Comparison of ENCODE assay signal across 17 cellular contexts in the genomic region with DNA sequence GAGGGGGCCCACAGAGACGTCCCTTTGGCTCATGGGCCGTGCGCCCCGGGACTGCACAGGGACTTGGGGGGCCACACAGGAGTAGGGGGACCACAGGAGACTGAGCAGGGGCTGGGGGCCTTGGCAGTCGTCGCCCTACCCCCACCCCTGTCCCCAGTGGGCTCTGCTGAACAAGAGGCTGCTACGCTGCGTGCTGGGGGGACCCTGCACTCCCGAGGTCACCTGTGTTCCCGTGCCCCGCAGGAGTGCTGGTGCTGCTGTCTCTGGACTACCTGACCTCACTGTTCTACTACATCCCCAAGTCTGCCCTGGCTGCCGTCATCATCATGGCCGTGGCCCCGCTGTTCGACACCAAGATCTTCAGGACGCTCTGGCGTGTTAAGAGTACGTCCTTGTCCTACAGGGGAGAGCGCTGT. TPM values are rescaled to one million over a fixed set of nuclear protein-coding genes. Genes with fewer than 3 reads are reported as not detected.
DNase-seq lines count a peak whose midpoint lies in the region; ATAC-seq and TF ChIP-seq lines count a peak whose summit lies in the region.
"Had no signal": no experiment of that assay in that cellular context is flagged by ENCODE, and none has a peak within 500 bp of the region (broad histone marks: within the 10 kb centered on the region; RNA-seq: fewer than 3 reads in every experiment).

No MANE protein-coding gene starts in this region.

- H3K14ac ChIP-seq in H9 (ENCODE audit: insufficient read depth, low read length) (no peak overlapping the region), neuronal stem cell (ENCODE audit: low read length) (no peak overlapping the region)

- TF ChIP-seq CTCF in H9 (conservative IDR thresholded peaks at IDR 0.05), result no peak
- TF ChIP-seq CTCF in upper lobe of right lung (IDR thresholded peaks at IDR 0.05), result no peak
- TF ChIP-seq CTCF in gastrocnemius medialis (IDR thresholded peaks at IDR 0.05 in 4 of 5, conservative IDR thresholded peaks at IDR 0.05 in 1 of 5), result no peak

- H3K4me1 Mint-ChIP-seq in H9, result no peaks in the 10 kb centered on the region
- H3K4me1 Mint-ChIP-seq: CD4-positive, alpha-beta memory T cell; GM23338 had no signal

- peak overlapping the region in 2 of 3 experiments; percentile 52 to 75; a peak in 2 of 7 replicates for H3K27ac Mint-ChIP-seq in H9
- H3K27ac Mint-ChIP-seq: GM23338, HFFc6 had no signal

- peaks cover 1% of the 10 kb centered on the region for H3K36me3 ChIP-seq in H7 (replicated peaks; ENCODE audit: control insufficient read depth, insufficient read depth, low read length)
- H3K36me3 ChIP-seq in neuronal stem cell (replicated peaks in 1 of 2; ENCODE audit: control insufficient read depth in 2 of 2, insufficient read depth in 2 of 2, low read length in 2 of 2), result peaks cover 16 to 42% of the 10 kb centered on the region in 2 donors
- peaks cover 60% of the 10 kb centered on the region for H3K36me3 ChIP-seq in upper lobe of right lung
- peaks cover 0 to 17% of the 10 kb centered on the region in 2 donors for H3K36me3 ChIP-seq in gastrocnemius medialis
- H3K36me3 ChIP-seq: BE2C had no signal

- H3K4me1 ChIP-seq in H9 (ENCODE audit: insufficient read depth, low read length), result no peaks in the 10 kb centered on the region
- H3K4me1 ChIP-seq in neuronal stem cell (ENCODE audit: control insufficient read depth in 2 of 2, insufficient read depth in 1 of 2, low read depth in 1 of 2, low read length in 2 of 2), result no peaks in the 10 kb centered on the region
- H3K4me1 ChIP-seq in upper lobe of right lung, result no peaks in the 10 kb centered on the region
- H3K4me1 ChIP-seq in gastrocnemius medialis, result peaks cover 0 to 6% of the 10 kb centered on the region in 2 donors
- H3K4me1 ChIP-seq: BE2C, HAP-1 had no signal

- in situ Hi-C loops in gastrocnemius medialis (cut with MboI; ENCODE audit: low sequenced_read_pairs in 4 of 4), result no loop called here

- H3K9me3 ChIP-seq in H9 (ENCODE audit: control insufficient read depth, low read depth, low read length) (no peaks in the 10 kb centered on the region), neuronal stem cell (replicated peaks in 1 of 2; ENCODE audit: control insufficient read depth in 2 of 2, insufficient read depth in 1 of 2, low read depth in 1 of 2, low read length in 2 of 2) (no peaks in the 10 kb centered on the region), upper lobe of right lung (no peaks in the 10 kb centered on the region), gastrocnemius medialis (no peaks in the 10 kb centered on the region)
- H3K9me3 ChIP-seq: A549, BE2C, HAP-1 had no signal

- H3K27me3 ChIP-seq in H7 (ENCODE audit: control insufficient read depth, insufficient read depth, low read length) (no peaks in the 10 kb centered on the region), H9 (ENCODE audit: insufficient read depth, low read length) (no peaks in the 10 kb centered on the region), neuronal stem cell (ENCODE audit: control insufficient read depth in 3 of 3, insufficient read depth in 3 of 3, low read depth in 1 of 3, low read length in 3 of 3) (no peaks in the 10 kb centered on the region), upper lobe of right lung (no peaks in the 10 kb centered on the region), gastrocnemius medialis (no peaks in the 10 kb centered on the region)
- H3K27me3 ChIP-seq: BE2C had no signal

- H2AK5ac ChIP-seq in H9 (ENCODE audit: insufficient read length, low read length), result no peak overlapping the region
- H2AK5ac ChIP-seq in neuronal stem cell (ENCODE audit: low read depth, low read length), result no peak overlapping the region

- H3K4ac ChIP-seq in H9 (ENCODE audit: low read depth, low read length), result no peak overlapping the region
- H3K4ac ChIP-seq in neuronal stem cell (ENCODE audit: low read length), result no peak overlapping the region

- H2BK15ac ChIP-seq in H9 (ENCODE audit: low read depth, low read length), result no peak overlapping the region
- no peak overlapping the region for H2BK15ac ChIP-seq in neuronal stem cell (ENCODE audit: low read length)

- no peak overlapping the region for H3K56ac ChIP-seq in H9 (ENCODE audit: insufficient read length, low read depth, low read length)

- no peaks in the 10 kb centered on the region for H3K9me3 Mint-ChIP-seq in H9
- H3K9me3 Mint-ChIP-seq: CD4-positive, alpha-beta memory T cell; GM23338; HFFc6 had no signal

- no peak overlapping the region for H3K4me2 ChIP-seq in H9 (ENCODE audit: insufficient read depth, insufficient read length, low read length)
- H3K4me2 ChIP-seq in neuronal stem cell (ENCODE audit: insufficient read depth, low read length, poor library complexity, severe bottlenecking), result no peak overlapping the region
- H3K4me2 ChIP-seq: A549, GM23338 had no signal

- no peak overlapping the region for H4K91ac ChIP-seq in H9 (ENCODE audit: insufficient read length, low read depth, low read length)
- H4K91ac ChIP-seq in neuronal stem cell (ENCODE audit: low read depth, low read length, poor library complexity), result no peak overlapping the region

- DNase-seq in H7 (peak; percentile 35), H9 (no peak), neuronal stem cell (ENCODE audit: low spot score) (no peak), SKM-1 treated with dmso at 0.1 percent for 144 hours (lab: John Stamatoyannopoulos, UW; ENCODE audit: unreplicated experiment) (no peak), upper lobe of right lung (no peak), gastrocnemius medialis (no peak)
- DNase-seq: BE2C; CD4-positive, alpha-beta memory T cell; DMS79; EL; HFFc6 had no signal

- H2BK12ac ChIP-seq in H9 (ENCODE audit: insufficient read length, low read depth, low read length) (no peak overlapping the region), neuronal stem cell (ENCODE audit: low read length) (no peak overlapping the region)

- intact Hi-C loops in upper lobe of right lung (cut with DNase I) (no loop called here), gastrocnemius medialis (cut with DNase I; ENCODE audit: low total_unique reads) (no loop called here)

- H2BK20ac ChIP-seq in H9 (ENCODE audit: low read depth, low read length, poor library complexity, severe bottlenecking), result no peak overlapping the region

- no peak overlapping the region for H3T11ph ChIP-seq in H9 (ENCODE audit: low read length)

- H3K23ac ChIP-seq in H9 (ENCODE audit: insufficient read length, low read depth, low read length) (no peak overlapping the region), neuronal stem cell (ENCODE audit: low read depth, low read length, poor library complexity) (no peak overlapping the region)

- H4K20me1 ChIP-seq in H9 (ENCODE audit: control insufficient read depth, insufficient read depth, insufficient read length), result no peaks in the 10 kb centered on the region

- H3K23me2 ChIP-seq in H9 (ENCODE audit: insufficient read length, low read depth, low read length, poor library complexity, severe bottlenecking), result no peaks in the 10 kb centered on the region

- H3K4me3 ChIP-seq in H7 (ENCODE audit: insufficient read depth, low read depth, low read length) (no peak overlapping the region), neuronal stem cell (ENCODE audit: low read length in 2 of 2) (no peak overlapping the region), upper lobe of right lung (no peak overlapping the region), gastrocnemius medialis (no peak overlapping the region)
- H3K4me3 ChIP-seq: A549, GM23338, HAP-1 had no signal

- no peak overlapping the region for H4K8ac ChIP-seq in H9 (replicated peaks; ENCODE audit: insufficient read length, low read depth, low read length)
- H4K8ac ChIP-seq in neuronal stem cell (ENCODE audit: low read depth, low read length), result peak overlapping the region; percentile 86

- H2BK5ac ChIP-seq in H9 (ENCODE audit: insufficient read length, low read length), result no peak overlapping the region
- no peak overlapping the region for H2BK5ac ChIP-seq in neuronal stem cell (ENCODE audit: low read length)

- no peak overlapping the region for H3K4me3 Mint-ChIP-seq in H9
- H3K4me3 Mint-ChIP-seq: CD4-positive, alpha-beta memory T cell; GM23338; HFFc6 had no signal

- no peak overlapping the region for H3K27ac ChIP-seq in H9 (ENCODE audit: insufficient read length, low read depth, low read length)
- no peak overlapping the region for H3K27ac ChIP-seq in neuronal stem cell (replicated peaks; ENCODE audit: low read length)
- no peak overlapping the region for H3K27ac ChIP-seq in upper lobe of right lung
- H3K27ac ChIP-seq in gastrocnemius medialis, result no peak overlapping the region
- H3K27ac ChIP-seq: A549, C4-2B had no signal

- H2BK120ac ChIP-seq in H9 (ENCODE audit: low read depth, low read length, poor library complexity, severe bottlenecking) (no peak overlapping the region), neuronal stem cell (ENCODE audit: low read depth, low read length) (no peak overlapping the region)

- H3K18ac ChIP-seq in H9 (ENCODE audit: insufficient read length, low read depth, low read length), result no peak overlapping the region
- H3K18ac ChIP-seq in neuronal stem cell (ENCODE audit: low read length), result peak overlapping the region; percentile 19

- H3K9ac ChIP-seq in H9 (ENCODE audit: extremely low read depth, insufficient read length, low read length), result no peak overlapping the region
- no peak overlapping the region for H3K9ac ChIP-seq in neuronal stem cell (ENCODE audit: low read depth, low read length, poor library complexity)

- H4K5ac ChIP-seq in H9 (ENCODE audit: insufficient read length, low read depth, low read length), result no peak overlapping the region

- H2AFZ ChIP-seq in H9 (ENCODE audit: low read length), result no peak overlapping the region
- no peak overlapping the region for H2AFZ ChIP-seq in neuronal stem cell (ENCODE audit: low read length)
- H2AFZ ChIP-seq: GM23338 had no signal

- H3K27me3 Mint-ChIP-seq in H9 (ENCODE audit: low read depth), result no peaks in the 10 kb centered on the region; the same call in 1 of the 2 replicates
- H3K27me3 Mint-ChIP-seq: CD4-positive, alpha-beta memory T cell had no signal

- H3K79me2 ChIP-seq in H9 (ENCODE audit: insufficient read depth, low read length), result no peaks in the 10 kb centered on the region

- ATAC-seq in esophagus mucosa (peak; percentile 4), upper lobe of right lung (no peak), gastrocnemius medialis (no peak)
- ATAC-seq: A549, GM23338, HepG2 had no signal

- H3K79me1 ChIP-seq in H9 (ENCODE audit: insufficient read depth, low read depth, low read length, poor library complexity, severe bottlenecking) (no peaks in the 10 kb centered on the region), neuronal stem cell (ENCODE audit: low read depth, low read length) (no peaks in the 10 kb centered on the region)

- peaks cover 8 to 34% (median 20%) of the 10 kb centered on the region in 3 experiments for H3K36me3 Mint-ChIP-seq in H9 (ENCODE audit: insufficient read depth in 1 of 3, low read depth in 3 of 3)

- no peak for TF ChIP-seq POLR2A in gastrocnemius medialis (IDR thresholded peaks at IDR 0.05)

- no CpG with 5 or more reads among the region's 19 CpGs for WGBS in H9 (ENCODE audit: extremely low coverage, insufficient read length, low lambda C conversion rate)
- no CpG with 5 or more reads among the region's 19 CpGs for WGBS in neuronal stem cell (ENCODE audit: extremely low coverage in 2 of 2, insufficient read length in 2 of 2, insufficient replicate concordance in 1 of 2), 2 donors

RNA-seq across cellular contexts. Expression of a gene that starts 14.4 kb away (rescaled TPM):
- total RNA-seq in H7 (2014; rRNA removed; shearing (Covaris generic)), result 29.4 and 48.8 TPM in 2 replicates
- total RNA-seq in H9 (2021) (32.5 and 34.3 TPM in 2 replicates), esophagus mucosa (59.9 TPM), upper lobe of right lung (236 TPM), gastrocnemius medialis (10 to 100 TPM; 24.1 to 51.8 (median 28.6) TPM)
- polyA plus RNA-seq in neuronal stem cell (2013, experiment 1 of 2), result 17.4 TPM
- polyA plus RNA-seq in neuronal stem cell (2013, experiment 2 of 2), result 18.4 TPM

RNA-seq across cellular contexts. Expression of a gene that starts 26.0 kb away (rescaled TPM):
- total RNA-seq in H7 (2014; rRNA removed; shearing (Covaris generic)), result 19.4 and 20.6 TPM in 2 replicates
- total RNA-seq in H9 (2021), result 24.0 and 26.5 TPM in 2 replicates
- total RNA-seq in esophagus mucosa, result 7.2 TPM
- polyA plus RNA-seq in neuronal stem cell (2013, experiment 1 of 2), result 14.4 TPM
- polyA plus RNA-seq in neuronal stem cell (2013, experiment 2 of 2), result 14.7 TPM
- total RNA-seq in upper lobe of right lung, result 51.6 TPM
- 1 to 10 TPM; 2.6 to 3.3 (median 3.1) TPM for total RNA-seq in gastrocnemius medialis

RNA-seq across cellular contexts. Expression of a gene that starts 26.1 kb away (rescaled TPM):
- 10.2 and 12.5 TPM in 2 replicates for total RNA-seq in H7 (2014; rRNA removed; shearing (Covaris generic))
- total RNA-seq in H9 (2021) (19.8 and 21.6 TPM in 2 replicates), esophagus mucosa (18.9 TPM), upper lobe of right lung (59.8 TPM), gastrocnemius medialis (10 to 100 TPM in 1 of 4 donors, 1 to 10 TPM in 3; 3.2 to 11.7 (median 6.1) TPM)
- polyA plus RNA-seq in neuronal stem cell (2013, experiment 1 of 2), result 8.1 TPM
- 7.7 TPM for polyA plus RNA-seq in neuronal stem cell (2013, experiment 2 of 2)
